27 cellular contexts compared by ENCODE assay signal in genomic region chr15:47158573-47158972, GRCh38.
"Had no signal": no experiment of that assay in that cellular context is flagged by ENCODE, and none has a peak within 500 bp of the region (broad histone marks: within the 10 kb centered on the region; RNA-seq: fewer than 3 reads in every experiment).

No MANE protein-coding gene starts in this region.

- H3K9me2 ChIP-seq: SK-N-SH had no signal

- H3K9ac ChIP-seq: SK-N-SH had no signal

- H3K36me3 ChIP-seq: ascending aorta, cardiac muscle cell, Peyer's patch, SJSA1 had no signal

- H3K4me3 ChIP-seq: ascending aorta, cardiac muscle cell, K562, Peyer's patch, SJSA1 had no signal

- DNase-seq: activated CD4-positive, alpha-beta T cell treated with anti-CD3 and anti-CD28 coated beads for 36 hours; activated CD4-positive, alpha-beta T cell treated with anti-CD3 and anti-CD28 coated beads, Interleukin-2, amount 10 ng/mL, durations not matched to agents 7 days and 5 days; activated CD4-positive, alpha-beta T cell treated with anti-CD3 and anti-CD28 coated beads, Interleukin-2, amount 50 U/mL, for 48 hours; activated CD8-positive, alpha-beta T cell treated with anti-CD3 and anti-CD28 coated beads, Interleukin-2, amount 10 ng/mL, durations not matched to agents 7 days and 5 days; activated gamma-delta T cell; activated naive CD4-positive, alpha-beta T cell treated with Interleukin-2 at 50 U/mL for 16 hours; activated naive CD8-positive, alpha-beta T cell treated with anti-CD3 and anti-CD28 coated beads, Interleukin-2, amount 10 ng/mL, durations not matched to agents 7 days and 5 days; activated T-cell treated with anti-CD3 and anti-CD28 coated beads, Interleukin-2, amount 50 U/mL, for 24 hours; amygdala; NCI-H1092 treated with DMSO at 0.1 percent for 48 hours; NCI-H1436 treated with DMSO at 0.1 percent for 48 hours; NCI-H187; NCI-H2029 treated with DMSO at 0.1 percent for 48 hours; NCI-H446; NCI-H510A treated with DMSO at 0.1 percent for 48 hours; NCI-H526 treated with DMSO at 0.1 percent for 48 hours; NCI-H82; NK-92 treated with Interleukin-12 subunit alpha and Interleukin-12 subunit beta, amount 100 ng/mL, for 24 hours; PC-3; Peyer's patch; RPMI8226; SHP77 treated with DMSO at 0.1 percent for 48 hours; SK-N-SH had no signal

- H3K4me2 ChIP-seq: SK-N-SH had no signal

- H3K27ac ChIP-seq: ascending aorta, cardiac muscle cell, Peyer's patch, SJSA1 had no signal

- H3K9me3 ChIP-seq: ascending aorta, Peyer's patch, SJSA1, SK-N-SH had no signal

- H3K27me3 ChIP-seq: ascending aorta, cardiac muscle cell, Peyer's patch, SJSA1 had no signal

- H3K4me1 ChIP-seq: ascending aorta, Peyer's patch, SJSA1 had no signal
